ENCODE assay signal across 8 cellular contexts in genomic region chr3:11803977-11804903, GRCh38. TPM values are rescaled to one million over a fixed set of nuclear protein-coding genes. Genes with fewer than 3 reads are reported as not detected.
DNase-seq lines count a peak whose midpoint lies in the region; ATAC-seq and TF ChIP-seq lines count a peak whose summit lies in the region.

No MANE protein-coding gene starts in this region.

- 0 out of 2 replicates have a peak, but pooled peaks cover 3% of the 10 kb centered on the region for H3K36me3 ChIP-seq in MM.1S (replicated peaks; ENCODE audit: insufficient read depth, low read length)
- H3K36me3 ChIP-seq in colonic mucosa: no peaks in the 10 kb centered on the region
- H3K36me3 ChIP-seq in left lung: peaks cover 0 to 81% of the 10 kb centered on the region in 2 donors
- peaks cover 40 to 74% (median 52%) of the 10 kb centered on the region in 3 donors for H3K36me3 ChIP-seq in tibial artery

- peaks cover 5% of the 10 kb centered on the region for H3K4me1 Mint-ChIP-seq in T-helper 17 cell

- H3K9ac ChIP-seq in MM.1S (ENCODE audit: low read length) (no peak overlapping the region), colonic mucosa (ENCODE audit: low read depth in 2 of 2, low read length in 2 of 2) (no peak overlapping the region)

- H3K4me3 ChIP-seq in MM.1S (ENCODE audit: low read length): no peak overlapping the region
- no peak overlapping the region for H3K4me3 ChIP-seq in colonic mucosa
- H3K4me3 ChIP-seq in left lung: no peak overlapping the region
- H3K4me3 ChIP-seq in tibial artery: no peak overlapping the region

- DNase-seq in Caki2 (ENCODE audit: low read depth) (peak; percentile 29), MM.1S (peak; percentile 69), T-helper 17 cell (peak in 1 of 3 donors; percentile 8), colonic mucosa (peak; percentile 39), left lung (peak in 1 of 2 donors; percentile 42), tibial artery (peak in 1 of 2 donors; percentile 24)

- ATAC-seq in GM19395 (IDR thresholded peaks at IDR 0.05; ENCODE audit: unreplicated experiment) (peak; percentile 63), T-helper 17 cell (peak; percentile 76), left lung (peak; percentile 96), HG03460 (IDR thresholded peaks at IDR 0.05; ENCODE audit: unreplicated experiment) (no peak)

- no peaks in the 10 kb centered on the region for H3F3A ChIP-seq in MM.1S (ENCODE audit: insufficient read depth, low read length)

- TF ChIP-seq CTCF in MM.1S (IDR thresholded peaks at IDR 0.05; ENCODE audit: low read length): peak; percentile 72
- peak; percentile 67 for TF ChIP-seq CTCF in colonic mucosa (IDR thresholded peaks at IDR 0.05)
- TF ChIP-seq CTCF in left lung (IDR thresholded peaks at IDR 0.05): peak; percentile 49 to 64
- peak; percentile 70 to 80 for TF ChIP-seq CTCF in tibial artery (IDR thresholded peaks at IDR 0.05)

- H3K4me1 ChIP-seq in MM.1S (ENCODE audit: low read length): no peaks in the 10 kb centered on the region
- no peaks in the 10 kb centered on the region for H3K4me1 ChIP-seq in colonic mucosa
- H3K4me1 ChIP-seq in left lung: no peaks in the 10 kb centered on the region
- no peaks in the 10 kb centered on the region for H3K4me1 ChIP-seq in tibial artery

- H3K36me3 Mint-ChIP-seq in T-helper 17 cell (ENCODE audit: low read depth): peaks cover 28% of the 10 kb centered on the region

- no peak overlapping the region for H3K27ac Mint-ChIP-seq in T-helper 17 cell

- no peak overlapping the region for H2AFZ ChIP-seq in MM.1S (ENCODE audit: low read length)

- no peaks in the 10 kb centered on the region for H3K79me2 ChIP-seq in MM.1S (ENCODE audit: low read length)

- no peaks in the 10 kb centered on the region for H3K9me3 ChIP-seq in MM.1S (replicated peaks; ENCODE audit: insufficient read depth, low read length)
- H3K9me3 ChIP-seq in T-helper 17 cell (ENCODE audit: control insufficient read depth, low read length, poor library complexity, severe bottlenecking): no peaks in the 10 kb centered on the region
- no peaks in the 10 kb centered on the region for H3K9me3 ChIP-seq in colonic mucosa
- H3K9me3 ChIP-seq in left lung: peaks cover 0 to 13% of the 10 kb centered on the region in 2 donors
- no peaks in the 10 kb centered on the region for H3K9me3 ChIP-seq in tibial artery

- no peak overlapping the region for H3K4me2 ChIP-seq in MM.1S (ENCODE audit: low read depth, low read length)

- in situ Hi-C loops in Caki2 (cut with HindIII; ENCODE audit: low pct_unique_long_range_greater_than_20kb, low sequenced_read_pairs): no loop called here

- H3K27me3 ChIP-seq in MM.1S (replicated peaks; ENCODE audit: insufficient read depth, low read length): no peaks in the 10 kb centered on the region
- H3K27me3 ChIP-seq in colonic mucosa: no peaks in the 10 kb centered on the region
- H3K27me3 ChIP-seq in left lung: no peaks in the 10 kb centered on the region
- no peaks in the 10 kb centered on the region for H3K27me3 ChIP-seq in tibial artery

- intact Hi-C loops in colonic mucosa (cut with DNase I): loop anchor here (10.0 kb wide), 1 partner anchor 149 kb away; no protein-coding TSS in a partner anchor
- intact Hi-C loops in left lung (cut with DNase I): loop anchor here in 1 of 2 donors (5.0 to 10.0 kb wide), 2 partner anchors 149 to 427 kb away; no protein-coding TSS in a partner anchor
- intact Hi-C loops in tibial artery (cut with DNase I; ENCODE audit: low total_unique reads): loop anchor here (10.0 kb wide), 1 partner anchor 229 kb away; no protein-coding TSS in a partner anchor

- H3K27ac ChIP-seq in MM.1S (ENCODE audit: low read length) (no peak overlapping the region), colonic mucosa (no peak overlapping the region), left lung (no peak overlapping the region), tibial artery (no peak overlapping the region)

- no peak overlapping the region for H3K4me3 Mint-ChIP-seq in T-helper 17 cell

- H3K9me2 ChIP-seq in MM.1S (replicated peaks; ENCODE audit: insufficient read depth, low read length): no peaks in the 10 kb centered on the region

- no peaks in the 10 kb centered on the region for H3K27me3 Mint-ChIP-seq in T-helper 17 cell

- H4K20me1 ChIP-seq in MM.1S (ENCODE audit: insufficient read depth, low read length): no peaks in the 10 kb centered on the region

RNA-seq across cellular contexts. Expression of gene TAMM41, which starts 42.4 kb away (rescaled TPM):
- total RNA-seq in Caki2 (2014; rRNA removed; shearing (Covaris generic); ENCODE audit: low replicate concordance): 3.6 TPM in 1 of 2 replicates, not detected in the other
- total RNA-seq in T-helper 17 cell (10 to 100 TPM; 21.5 to 22.9 TPM), colonic mucosa (10 to 100 TPM; 12.7 to 20.5 TPM), left lung (10 to 100 TPM; 13.9 to 16.9 TPM)
